In genomic region chr9:21988056-21988990, GRCh38 we compare ENCODE assay signal across 1 cellular context.
TF ChIP-seq lines count a peak whose summit lies in the region.

No MANE protein-coding gene starts in this region.

TF ChIP-seq in endothelial cell of umbilical vein, 7 proteins besides CTCF, POLR2A, EP300 and RAD21:
- no peak for TF ChIP-seq MYC (IDR thresholded peaks at IDR 0.05; ENCODE audit: low read depth, low read length)
- no peak for TF ChIP-seq MAX (IDR thresholded peaks at IDR 0.05; ENCODE audit: insufficient read depth, insufficient read length)
